In genomic region chr17:66567234-66568170, GRCh38 we compare ENCODE assay signal across 1 cellular context.
TF ChIP-seq lines count a peak whose summit lies in the region.

No MANE protein-coding gene starts in this region.

TF ChIP-seq in HepG2, 621 proteins besides CTCF, POLR2A, EP300 and RAD21 (continued from another document and continues in another):
- TF ChIP-seq ZBTB4 (CRISPR knock-in tag; IDR thresholded peaks at IDR 0.05; ENCODE audit: borderline replicate concordance) (no peak), ZNF441 (CRISPR knock-in tag; IDR thresholded peaks at IDR 0.05; ENCODE audit: borderline replicate concordance) (peak; percentile 48; the same call in 1 of the 2 replicates), ZNF580 (CRISPR knock-in tag; IDR thresholded peaks at IDR 0.05; ENCODE audit: borderline replicate concordance, low read depth) (peak; percentile 86; the same call in 1 of the 2 replicates), ZMYM4 (CRISPR knock-in tag; IDR thresholded peaks at IDR 0.05) (peak; percentile 82), ZNF180 (CRISPR knock-in tag; IDR thresholded peaks at IDR 0.05; ENCODE audit: borderline replicate concordance, low read depth) (no peak), ZNF569 (CRISPR knock-in tag; IDR thresholded peaks at IDR 0.05; ENCODE audit: borderline replicate concordance) (no peak), ZBTB20 (CRISPR knock-in tag; IDR thresholded peaks at IDR 0.05; ENCODE audit: borderline replicate concordance, low read depth) (0 out of 2 replicates have a peak, but pooled peaks have one; percentile 26), ATF4 (CRISPR knock-in tag; IDR thresholded peaks at IDR 0.05) (no peak), HNRNPH1 (optimal IDR thresholded peaks at IDR 0.05; ENCODE audit: low read depth, low read length) (peak; percentile 41), CEBPB (IDR thresholded peaks at IDR 0.05; ENCODE audit: borderline replicate concordance, low read depth, low read length) (no peak), ZNF501 (CRISPR knock-in tag; IDR thresholded peaks at IDR 0.05) (peak; percentile 68), HDAC6 (IDR thresholded peaks at IDR 0.05; ENCODE audit: low read depth, low read length) (no peak), FOXO4 (CRISPR knock-in tag; conservative IDR thresholded peaks at IDR 0.05) (no peak), GATAD2A (CRISPR knock-in tag; IDR thresholded peaks at IDR 0.05) (peak; percentile 90), AKAP8 (CRISPR knock-in tag; IDR thresholded peaks at IDR 0.05) (0 out of 2 replicates have a peak, but pooled peaks have one; percentile 55), ATF2 (CRISPR knock-in tag; IDR thresholded peaks at IDR 0.05) (no peak), ZNF607 (CRISPR knock-in tag; IDR thresholded peaks at IDR 0.05; ENCODE audit: borderline replicate concordance) (0 out of 2 replicates have a peak, but pooled peaks have one; percentile 29), SP5 (CRISPR knock-in tag; IDR thresholded peaks at IDR 0.05; ENCODE audit: borderline replicate concordance, low read depth) (0 out of 2 replicates have a peak, but pooled peaks have one; percentile 17), YEATS2 (CRISPR knock-in tag; IDR thresholded peaks at IDR 0.05; ENCODE audit: borderline replicate concordance) (peak; percentile 48; the same call in 1 of the 2 replicates), ZNF282 (IDR thresholded peaks at IDR 0.05; ENCODE audit: partially characterized antibody) (no peak), ELF3 (CRISPR knock-in tag; IDR thresholded peaks at IDR 0.05) (peak; percentile 70), MTA1 (CRISPR knock-in tag; IDR thresholded peaks at IDR 0.05; ENCODE audit: borderline replicate concordance) (0 out of 2 replicates have a peak, but pooled peaks have one; percentile 20), SMAD3 (CRISPR knock-in tag; IDR thresholded peaks at IDR 0.05) (peak; percentile 66; the same call in 1 of the 2 replicates), ZSCAN12 (CRISPR knock-in tag; IDR thresholded peaks at IDR 0.05) (no peak), NFYB (CRISPR knock-in tag; IDR thresholded peaks at IDR 0.05) (no peak), ZNF761 (CRISPR knock-in tag; conservative IDR thresholded peaks at IDR 0.05) (peak; percentile 65; the same call in 1 of the 2 replicates), THRA (CRISPR knock-in tag; IDR thresholded peaks at IDR 0.05; ENCODE audit: borderline replicate concordance) (no peak), TEF (CRISPR knock-in tag; IDR thresholded peaks at IDR 0.05) (no peak), POLR2AphosphoS2 (IDR thresholded peaks at IDR 0.05; ENCODE audit: low read depth, low read length) (no peak), ZNF720 (CRISPR knock-in tag; IDR thresholded peaks at IDR 0.05) (no peak), RARA (CRISPR knock-in tag; IDR thresholded peaks at IDR 0.05) (peak; percentile 29; the same call in 1 of the 2 replicates), ZNF619 (CRISPR knock-in tag; IDR thresholded peaks at IDR 0.05) (peak; percentile 60; the same call in 1 of the 2 replicates), SMARCE1 (IDR thresholded peaks at IDR 0.05; ENCODE audit: borderline replicate concordance) (no peak), MYC (CRISPR knock-in tag; IDR thresholded peaks at IDR 0.05; ENCODE audit: borderline replicate concordance) (0 out of 2 replicates have a peak, but pooled peaks have one; percentile 27), TRIM24 (CRISPR knock-in tag; IDR thresholded peaks at IDR 0.05) (no peak), ZNF552 (CRISPR knock-in tag; IDR thresholded peaks at IDR 0.05; ENCODE audit: borderline replicate concordance) (no peak), NCOA2 (CRISPR knock-in tag; IDR thresholded peaks at IDR 0.05) (0 out of 2 replicates have a peak, but pooled peaks have one; percentile 28), MIER3 (CRISPR knock-in tag; IDR thresholded peaks at IDR 0.05; ENCODE audit: borderline replicate concordance) (peak; percentile 70; the same call in 1 of the 2 replicates), ARID4A (CRISPR knock-in tag; IDR thresholded peaks at IDR 0.05; ENCODE audit: borderline replicate concordance) (peak; percentile 27; the same call in 1 of the 2 replicates), SMAD9 (CRISPR knock-in tag; IDR thresholded peaks at IDR 0.05) (no peak), DNMT1 (CRISPR knock-in tag; IDR thresholded peaks at IDR 0.05) (no peak), NFKBIZ (CRISPR knock-in tag; IDR thresholded peaks at IDR 0.05) (0 out of 2 replicates have a peak, but pooled peaks have one; percentile 40), CBX5 (CRISPR knock-in tag; IDR thresholded peaks at IDR 0.05; ENCODE audit: borderline replicate concordance) (peak; percentile 70; the same call in 1 of the 2 replicates), TBX2 (CRISPR knock-in tag; IDR thresholded peaks at IDR 0.05; ENCODE audit: borderline replicate concordance) (no peak), ZSCAN5A (CRISPR knock-in tag; IDR thresholded peaks at IDR 0.05; ENCODE audit: borderline replicate concordance) (no peak), ZNF331 (CRISPR knock-in tag; IDR thresholded peaks at IDR 0.05) (peak; percentile 43; the same call in 1 of the 2 replicates), ZNF468 (CRISPR knock-in tag; IDR thresholded peaks at IDR 0.05) (no peak), ZNF598 (CRISPR knock-in tag; IDR thresholded peaks at IDR 0.05; ENCODE audit: borderline replicate concordance) (peak; percentile 79; the same call in 1 of the 2 replicates), ZNF432 (CRISPR knock-in tag; IDR thresholded peaks at IDR 0.05; ENCODE audit: borderline replicate concordance) (no peak), IKZF5 (CRISPR knock-in tag; IDR thresholded peaks at IDR 0.05) (0 out of 2 replicates have a peak, but pooled peaks have one; percentile 58), HCFC1 (IDR thresholded peaks at IDR 0.05; ENCODE audit: low read depth, low read length) (no peak)
